Comparison of ENCODE assay signal across 8 cellular contexts in genomic region chr9:93143830-93144530, GRCh38.
A peak's percentile ranks its signal among the peaks of the same experiment; 100 is the strongest.
DNase-seq lines count a peak whose midpoint lies in the region; ATAC-seq lines count a peak whose summit lies in the region.

No MANE protein-coding gene starts in this region.

- peak overlapping the region; percentile 83 for H3K27ac Mint-ChIP-seq in activated T-cell treated with anti-CD3 and anti-CD28 coated beads, Interleukin-2, amount 50 U/mL, for 24 hours
- peak overlapping the region; percentile 71 for H3K27ac Mint-ChIP-seq in stimulated activated memory B cell treated with anti-CD40 and anti-IgM and Interleukin-4, amounts not matched to agents 10 μg/mL and 1 μg/mL and 100 μg/mL, for 72 hours

- DNase-seq in NCI-H510A treated with DMSO at 0.1 percent for 48 hours (lab: John Stamatoyannopoulos, UW), result peak; percentile 2
- DNase-seq in NCI-H510A (lab: John Stamatoyannopoulos, UW), result no peak
- peak; percentile 68 for DNase-seq in activated T-cell treated with anti-CD3 and anti-CD28 coated beads, Interleukin-2, amount 50 U/mL, for 24 hours
- DNase-seq in globus pallidus (ENCODE audit: low spot score), result peak; percentile 98
- no peak for DNase-seq in HCEC 1CT
- DNase-seq in EL, result no peak
- DNase-seq in OCI-M2 (lab: John Stamatoyannopoulos, UW; ENCODE audit: unreplicated experiment), result no peak

- peaks cover 65% of the 10 kb centered on the region for H3K4me1 Mint-ChIP-seq in activated T-cell treated with anti-CD3 and anti-CD28 coated beads, Interleukin-2, amount 50 U/mL, for 24 hours (ENCODE audit: low read depth)
- H3K4me1 Mint-ChIP-seq in stimulated activated memory B cell treated with anti-CD40 and anti-IgM and Interleukin-4, amounts not matched to agents 10 μg/mL and 1 μg/mL and 100 μg/mL, for 72 hours, result peaks cover 21% of the 10 kb centered on the region

- no peak overlapping the region for H3K4me3 Mint-ChIP-seq in activated T-cell treated with anti-CD3 and anti-CD28 coated beads, Interleukin-2, amount 50 U/mL, for 24 hours
- H3K4me3 Mint-ChIP-seq in stimulated activated memory B cell treated with anti-CD40 and anti-IgM and Interleukin-4, amounts not matched to agents 10 μg/mL and 1 μg/mL and 100 μg/mL, for 72 hours, result no peak overlapping the region

- H3K27me3 Mint-ChIP-seq in activated T-cell treated with anti-CD3 and anti-CD28 coated beads, Interleukin-2, amount 50 U/mL, for 24 hours, result no peaks in the 10 kb centered on the region
- no peaks in the 10 kb centered on the region for H3K27me3 Mint-ChIP-seq in stimulated activated memory B cell treated with anti-CD40 and anti-IgM and Interleukin-4, amounts not matched to agents 10 μg/mL and 1 μg/mL and 100 μg/mL, for 72 hours

- ATAC-seq in stimulated activated memory B cell treated with anti-CD40 and anti-IgM and Interleukin-4, amounts not matched to agents 10 μg/mL and 1 μg/mL and 100 μg/mL, for 72 hours, result peak; percentile 71

- peaks cover 19% of the 10 kb centered on the region for H3K9me3 Mint-ChIP-seq in activated T-cell treated with anti-CD3 and anti-CD28 coated beads, Interleukin-2, amount 50 U/mL, for 24 hours
- peaks cover 4% of the 10 kb centered on the region for H3K9me3 Mint-ChIP-seq in stimulated activated memory B cell treated with anti-CD40 and anti-IgM and Interleukin-4, amounts not matched to agents 10 μg/mL and 1 μg/mL and 100 μg/mL, for 72 hours

- H3K36me3 Mint-ChIP-seq in activated T-cell treated with anti-CD3 and anti-CD28 coated beads, Interleukin-2, amount 50 U/mL, for 24 hours (ENCODE audit: low read depth), result peaks cover 26% of the 10 kb centered on the region
- H3K36me3 Mint-ChIP-seq in stimulated activated memory B cell treated with anti-CD40 and anti-IgM and Interleukin-4, amounts not matched to agents 10 μg/mL and 1 μg/mL and 100 μg/mL, for 72 hours, result no peaks in the 10 kb centered on the region

Comparison
In these comparisons a context has a peak if more than half of its experiments do, and no peak if none do; other contexts are left out.
1. DNase-seq: peak in NCI-H510A treated with DMSO at 0.1 percent for 48 hours (single experiment), activated T-cell treated with anti-CD3 and anti-CD28 coated beads, Interleukin-2, amount 50 U/mL, for 24 hours (single experiment) and globus pallidus (single experiment); none in NCI-H510A (single experiment), HCEC 1CT (single experiment), EL (single experiment) and OCI-M2 (single experiment).